ENCODE assay signal across 7 cellular contexts in the genomic region with DNA sequence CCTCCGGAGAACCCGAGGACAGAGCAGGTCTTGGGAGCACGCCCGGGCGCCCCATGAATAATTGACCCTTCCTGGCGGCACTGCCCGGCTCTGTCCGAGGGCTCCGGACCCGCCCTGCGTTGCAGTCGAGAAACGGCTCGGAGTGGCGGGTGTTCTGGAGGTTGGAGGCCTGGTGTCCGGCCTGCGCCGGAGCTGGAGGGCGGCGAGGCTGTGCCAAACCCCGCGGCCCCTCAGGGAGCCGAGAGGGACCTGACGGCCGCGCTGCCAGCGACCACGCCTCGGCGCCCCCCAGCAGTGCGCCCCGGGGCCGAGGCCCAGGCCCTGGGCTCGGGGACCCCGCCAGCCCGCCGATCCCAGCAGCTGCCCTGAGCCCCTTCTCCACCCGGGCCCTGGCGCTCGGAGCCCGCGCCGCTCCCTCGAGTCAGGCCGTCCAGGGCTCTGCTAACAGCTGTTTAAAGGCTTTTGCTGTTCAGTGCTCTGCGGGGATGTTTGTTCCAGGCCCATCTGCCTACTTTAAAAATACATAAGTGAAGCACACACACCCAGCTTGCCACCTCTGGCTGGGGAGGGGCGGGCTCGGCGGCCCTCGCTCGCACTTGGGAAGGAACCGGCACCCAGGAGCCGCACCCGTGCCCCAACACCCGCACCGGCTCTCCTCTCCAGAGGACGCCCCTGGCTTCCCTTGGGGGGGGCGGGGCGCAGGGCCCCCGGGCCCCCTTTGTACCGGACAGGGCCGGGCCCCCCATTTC. TPM values are rescaled to one million over a fixed set of nuclear protein-coding genes. Genes with fewer than 3 reads are reported as not detected.
A peak's percentile ranks its signal among the peaks of the same experiment; 100 is the strongest.
DNase-seq lines count a peak whose midpoint lies in the region; ATAC-seq, FAIRE-seq and TF ChIP-seq lines count a peak whose summit lies in the region.

No MANE protein-coding gene starts in this region.

- no peaks in the 10 kb centered on the region for H3K9me3 Mint-ChIP-seq in MCF 10A (ENCODE audit: unreplicated experiment)
- no peaks in the 10 kb centered on the region for H3K9me3 Mint-ChIP-seq in stimulated activated naive CD8-positive, alpha-beta T cell treated with anti-CD3 and anti-CD28 coated beads, Interleukin-15, Interleukin-2, amounts not matched to agents 100 ng/mL and 50 ng/mL, for 24 hours

- peak overlapping the region; percentile 93 for H3K27ac Mint-ChIP-seq in MCF 10A (ENCODE audit: low read depth, unreplicated experiment)
- no peak overlapping the region for H3K27ac Mint-ChIP-seq in stimulated activated naive CD8-positive, alpha-beta T cell treated with anti-CD3 and anti-CD28 coated beads, Interleukin-15, Interleukin-2, amounts not matched to agents 100 ng/mL and 50 ng/mL, for 24 hours

- ATAC-seq in HG02970 (IDR thresholded peaks at IDR 0.05; ENCODE audit: low FRiP score, unreplicated experiment): no peak

- H3K9me1 ChIP-seq in keratinocyte (ENCODE audit: control insufficient read depth, extremely low read depth, insufficient read depth, low read length): no peaks in the 10 kb centered on the region

- peaks cover 50% of the 10 kb centered on the region for H3K4me1 ChIP-seq in keratinocyte (ENCODE audit: control insufficient read depth, extremely low read depth, insufficient read depth, low read length)

- dilution Hi-C loops in keratinocyte (cut with MboI; ENCODE audit: extremely low pct_ligation_motif_present, low sequenced_read_pairs): no loop called here

- TF ChIP-seq CTCF in GM06990 (IDR thresholded peaks at IDR 0.05; ENCODE audit: insufficient read depth, low read length, poor library complexity, severe bottlenecking): no peak
- TF ChIP-seq CTCF in MCF 10A (IDR thresholded peaks at IDR 0.05; ENCODE audit: unreplicated experiment): no peak
- TF ChIP-seq CTCF in keratinocyte (optimal IDR thresholded peaks at IDR 0.05 in 1 of 3, IDR thresholded peaks at IDR 0.05 in 1 of 3, conservative IDR thresholded peaks at IDR 0.05 in 1 of 3; ENCODE audit: extremely low read depth in 1 of 3, insufficient read depth in 2 of 3, low read length in 3 of 3): no peak

- H3K4me1 Mint-ChIP-seq in MCF 10A (ENCODE audit: insufficient read depth, unreplicated experiment): peaks cover 40% of the 10 kb centered on the region
- H3K4me1 Mint-ChIP-seq in stimulated activated naive CD8-positive, alpha-beta T cell treated with anti-CD3 and anti-CD28 coated beads, Interleukin-15, Interleukin-2, amounts not matched to agents 100 ng/mL and 50 ng/mL, for 24 hours (ENCODE audit: low read depth): peaks cover 51% of the 10 kb centered on the region

- H3K27me3 ChIP-seq in GM06990 (replicated peaks; ENCODE audit: control insufficient read depth, insufficient read depth, low read length): no peaks in the 10 kb centered on the region
- no peaks in the 10 kb centered on the region for H3K27me3 ChIP-seq in keratinocyte (ENCODE audit: control insufficient read depth, extremely low read depth, insufficient read depth, low read length)

- H3K36me3 ChIP-seq in GM06990 (ENCODE audit: control insufficient read depth, insufficient read depth, low read length) (no peaks in the 10 kb centered on the region; the same call in 1 of the 2 replicates), keratinocyte (ENCODE audit: control insufficient read depth in 2 of 2, extremely low read depth in 1 of 2, insufficient read depth in 2 of 2, low read length in 2 of 2) (no peaks in the 10 kb centered on the region)

- BruUV-seq in MCF 10A (replicated peaks; lab: Mats Ljungman, UMichigan): no TSS peak

- H3K79me2 ChIP-seq in keratinocyte (ENCODE audit: control insufficient read depth, insufficient read depth, low read length): peaks cover 18% of the 10 kb centered on the region

- peak; percentile 44 for DNase-seq in GM06990 (ENCODE audit: extremely low read depth, insufficient read length)
- peak; percentile 16 for DNase-seq in NCI-H1694 (lab: John Stamatoyannopoulos, UW)
- DNase-seq in MCF 10A (ENCODE audit: unreplicated experiment): no peak
- no peak for DNase-seq in keratinocyte (ENCODE audit: low read depth, low spot score)
- no peak for DNase-seq in NCI-H1105 (lab: John Stamatoyannopoulos, UW)

- peaks cover 7% of the 10 kb centered on the region for H3K36me3 Mint-ChIP-seq in MCF 10A (ENCODE audit: insufficient read depth, unreplicated experiment)
- peaks cover 16% of the 10 kb centered on the region for H3K36me3 Mint-ChIP-seq in stimulated activated naive CD8-positive, alpha-beta T cell treated with anti-CD3 and anti-CD28 coated beads, Interleukin-15, Interleukin-2, amounts not matched to agents 100 ng/mL and 50 ng/mL, for 24 hours (ENCODE audit: low read depth)

- no peak for FAIRE-seq in keratinocyte (lab: Jason Lieb, UNC)

- CTCF ChIA-PET in MCF 10A (lab: Yijun Ruan, JAX): interaction anchor here (0.6 to 3.4 kb wide), 5 partner anchors 66 to 328 kb away, joined by 3 to 20 read pairs (median 3); no protein-coding TSS in a partner anchor

- peak overlapping the region; percentile 92 for H3K4me3 Mint-ChIP-seq in MCF 10A (ENCODE audit: unreplicated experiment)
- H3K4me3 Mint-ChIP-seq in stimulated activated naive CD8-positive, alpha-beta T cell treated with anti-CD3 and anti-CD28 coated beads, Interleukin-15, Interleukin-2, amounts not matched to agents 100 ng/mL and 50 ng/mL, for 24 hours: peak overlapping the region; percentile 91

- H3K27me3 Mint-ChIP-seq in MCF 10A (ENCODE audit: insufficient read depth, unreplicated experiment): no peaks in the 10 kb centered on the region
- H3K27me3 Mint-ChIP-seq in stimulated activated naive CD8-positive, alpha-beta T cell treated with anti-CD3 and anti-CD28 coated beads, Interleukin-15, Interleukin-2, amounts not matched to agents 100 ng/mL and 50 ng/mL, for 24 hours: no peaks in the 10 kb centered on the region

- H2AFZ ChIP-seq in keratinocyte (ENCODE audit: control insufficient read depth, low read length): no peak overlapping the region

- H3K4me2 ChIP-seq in keratinocyte (ENCODE audit: control insufficient read depth, extremely low read depth, insufficient read depth, low read depth, low read length): peak overlapping the region; percentile 93

- H4K20me1 ChIP-seq in keratinocyte (ENCODE audit: control insufficient read depth, extremely low read depth, insufficient read depth, low read length): no peaks in the 10 kb centered on the region

- no peaks in the 10 kb centered on the region for H3K9me3 ChIP-seq in keratinocyte (ENCODE audit: control insufficient read depth, low read depth, low read length)

- H3K9ac ChIP-seq in keratinocyte (ENCODE audit: control insufficient read depth, extremely low read depth, insufficient read depth, low read length): peak overlapping the region; percentile 94

- peak overlapping the region; percentile 79 for H3K4me3 ChIP-seq in GM06990 (replicated peaks; ENCODE audit: low read depth, low read length)
- peak overlapping the region; percentile 60 to 90 (median 87) for H3K4me3 ChIP-seq in keratinocyte (ENCODE audit: control insufficient read depth in 2 of 3, extremely low read depth in 1 of 3, insufficient read depth in 2 of 3, low read depth in 1 of 3, low read length in 3 of 3)

- H3K27ac ChIP-seq in keratinocyte (ENCODE audit: control insufficient read depth, insufficient read depth, low read length): peak overlapping the region; percentile 89

- POLR2A ChIA-PET in MCF 10A (lab: Yijun Ruan, JAX): interaction anchor here (0.6 to 10.5 kb wide), 12 partner anchors 15 to 267 kb away, joined by 3 to 173 read pairs (median 4); a partner anchor contains a TSS

- intact Hi-C loops in MCF 10A (cut with micrococcal nuclease): loop anchor here (2.0 to 5.0 kb wide), 2 partner anchors 70 to 108 kb away; a partner anchor contains a TSS

RNA-seq across cellular contexts. Expression of a gene that starts 0.8 kb away (rescaled TPM):
- 27.3 and 32.2 TPM in 2 replicates for total RNA-seq in MCF 10A (2022)
- 3.9 to 5.4 TPM (median 4.5 TPM) in 3 replicates for polyA plus RNA-seq in keratinocyte
- polyA plus RNA-seq in keratinocyte (2011; ENCODE audit: low read depth): 4.9 TPM
- 4.8 and 6.2 TPM in 2 replicates for polyA plus RNA-seq in keratinocyte (2011; cell fraction: cytosol; rRNA removed)
- 15.1 and 18.4 TPM in 2 replicates for polyA plus RNA-seq in keratinocyte (2011; cell fraction: nucleus; rRNA removed)
- 18.9 and 20.7 TPM in 2 replicates for polyA plus RNA-seq in keratinocyte (2012; ENCODE audit: low replicate concordance)
- 11.3 to 32.5 TPM (median 11.8 TPM) in 3 replicates for polyA minus RNA-seq in keratinocyte
- polyA minus RNA-seq in keratinocyte (2011; cell fraction: cytosol; rRNA and poly(A)+ RNA removed): 12.9 TPM
- 9.6 and 13.2 TPM in 2 replicates for polyA minus RNA-seq in keratinocyte (2011; cell fraction: nucleus; rRNA and poly(A)+ RNA removed)

Comparison
In these comparisons a context has a peak if more than half of its experiments do, and no peak if none do; other contexts are left out.
1. DNase-seq: peak in GM06990 (single experiment) and NCI-H1694 (single experiment); none in MCF 10A (single experiment), keratinocyte (single experiment) and NCI-H1105 (single experiment).